ENCODE assay signal across 21 cellular contexts in the genomic region with DNA sequence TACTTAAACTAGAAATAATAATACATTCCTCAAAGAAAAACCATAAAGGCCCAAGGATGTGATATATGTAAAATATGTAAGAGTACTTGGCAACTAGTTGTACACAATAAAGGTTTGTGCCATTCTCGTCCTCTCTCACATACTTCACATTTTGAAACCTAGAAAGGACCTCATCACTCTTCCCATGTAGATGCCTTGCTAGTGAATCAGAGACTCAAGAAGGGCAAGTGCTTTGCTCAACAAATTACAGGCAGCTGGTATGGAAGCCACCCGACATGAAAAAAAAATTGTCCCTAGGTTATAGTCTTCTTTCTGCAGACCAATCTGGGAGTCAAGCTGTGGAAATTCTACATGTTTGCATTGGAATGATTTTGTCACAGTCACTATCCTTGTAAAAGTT. TPM values are rescaled to one million over a fixed set of nuclear protein-coding genes. Genes with fewer than 3 reads are reported as not detected.
A peak's percentile ranks its signal among the peaks of the same experiment; 100 is the strongest.
DNase-seq lines count a peak whose midpoint lies in the region; ATAC-seq and TF ChIP-seq lines count a peak whose summit lies in the region.
"Had no signal": no experiment of that assay in that cellular context is flagged by ENCODE, and none has a peak within 500 bp of the region (broad histone marks: within the 10 kb centered on the region; RNA-seq: fewer than 3 reads in every experiment).

No MANE protein-coding gene starts in this region.

- H3K27me3 ChIP-seq in left ventricle myocardium inferior (ENCODE audit: low read depth) (no peaks in the 10 kb centered on the region), brain microvascular endothelial cell (replicated peaks) (no peaks in the 10 kb centered on the region), vagina (no peaks in the 10 kb centered on the region)
- H3K27me3 ChIP-seq: esophagus muscularis mucosa, SJSA1, spleen, transverse colon had no signal

- TF ChIP-seq CTCF in left ventricle myocardium inferior (IDR thresholded peaks at IDR 0.05; ENCODE audit: borderline replicate concordance) (no peak), brain microvascular endothelial cell (IDR thresholded peaks at IDR 0.05; ENCODE audit: low read depth, low read length, missing control alignments) (no peak), vagina (IDR thresholded peaks at IDR 0.05) (no peak), RWPE1 (conservative IDR thresholded peaks at IDR 0.05; ENCODE audit: low read depth) (no peak)

- H3K27ac ChIP-seq in left ventricle myocardium inferior (replicated peaks) (peak overlapping the region; percentile 67), brain microvascular endothelial cell (no peak overlapping the region), vagina (no peak overlapping the region), RWPE1 (no peak overlapping the region)
- H3K27ac ChIP-seq: 22Rv1, SJSA1, transverse colon had no signal

- no peaks in the 10 kb centered on the region for H3K9me3 ChIP-seq in left ventricle myocardium inferior (replicated peaks)
- H3K9me3 ChIP-seq in vagina = no peaks in the 10 kb centered on the region
- H3K9me3 ChIP-seq: esophagus muscularis mucosa, SJSA1, spleen, transverse colon had no signal

- POLR2A ChIA-PET in RWPE1 (lab: Yijun Ruan, JAX; ENCODE audit: low non-redundant PET) = no interaction called here

- CTCF ChIA-PET in RWPE1 (lab: Yijun Ruan, JAX) = interaction anchor here (1.2 kb wide), 1 partner anchor 55 kb away, joined by 4 read pairs; no protein-coding TSS in a partner anchor

- no peaks in the 10 kb centered on the region for H3K36me3 ChIP-seq in left ventricle myocardium inferior
- no peaks in the 10 kb centered on the region for H3K36me3 ChIP-seq in brain microvascular endothelial cell (replicated peaks)
- no peaks in the 10 kb centered on the region for H3K36me3 ChIP-seq in vagina
- H3K36me3 ChIP-seq: esophagus muscularis mucosa, spleen, transverse colon had no signal

- H3K4me3 ChIP-seq in left ventricle myocardium inferior (no peak overlapping the region), brain microvascular endothelial cell (ENCODE audit: low read depth, low read length) (no peak overlapping the region), vagina (no peak overlapping the region)
- H3K4me3 ChIP-seq: esophagus muscularis mucosa, SJSA1, spleen, transverse colon had no signal

- H3K4me1 ChIP-seq in left ventricle myocardium inferior (peaks cover 70% of the 10 kb centered on the region), vagina (peaks cover 6% of the 10 kb centered on the region)

- intact Hi-C loops in left ventricle myocardium inferior (cut with micrococcal nuclease) = no loop called here
- intact Hi-C loops in Right ventricle myocardium inferior (cut with DNase I) = loop anchor here (2.0 kb wide), 1 partner anchor 31 kb away; the partner anchor contains the start of gene ADRB2
- intact Hi-C loops in vagina (cut with DNase I) = loop anchor here (5.0 kb wide), 1 partner anchor 1274 kb away; no protein-coding TSS in a partner anchor

- DNase-seq in left ventricle myocardium inferior = no peak
- no peak for DNase-seq in Right ventricle myocardium inferior (ENCODE audit: missing footprints)
- DNase-seq in brain microvascular endothelial cell = peak; percentile 54
- DNase-seq in myocyte (ENCODE audit: low read depth) = peak; percentile 44
- DNase-seq in vagina (ENCODE audit: extremely low spot score in 2 of 2) = no peak
- no peak for DNase-seq in RWPE1 (ENCODE audit: low spot score)
- DNase-seq: activated CD4-positive, alpha-beta memory T cell treated with anti-CD3 and anti-CD28 coated beads for 36 hours; activated gamma-delta T cell; effector CD4-positive, alpha-beta T cell; KBM-7; NCI-H1694 treated with DMSO at 0.1 percent for 48 hours; NCI-H446; spleen; stimulated activated CD4-positive, alpha-beta T cell treated with anti-CD3 and anti-CD28 coated beads, Interleukin-4, amount 100 ng/mL, for 24 hours; stimulated activated naive CD8-positive, alpha-beta T cell treated with anti-CD3 and anti-CD28 coated beads, Interleukin-15, amount 100 ng/mL, for 72 hours; transverse colon had no signal

- TF ChIP-seq POLR2A in vagina (IDR thresholded peaks at IDR 0.05) = no peak

- in situ Hi-C loops in brain microvascular endothelial cell (cut with HindIII; ENCODE audit: low pct_ligation_motif_present, low sequenced_read_pairs) = no loop called here

- no peak for ATAC-seq in Right ventricle myocardium inferior
- ATAC-seq in activated CD4-positive, CD25-positive, alpha-beta regulatory T cell treated with anti-CD3 and anti-CD28 coated beads, Interleukin-2, amount 50 U/mL, for 24 hours = no peak
- ATAC-seq in HG03280 (IDR thresholded peaks at IDR 0.05; ENCODE audit: unreplicated experiment) = no peak
- ATAC-seq: stimulated activated naive CD8-positive, alpha-beta T cell treated with anti-CD3 and anti-CD28 coated beads, Interleukin-15, amount 100 ng/mL, for 72 hours had no signal

RNA-seq across cellular contexts. Expression of gene ADRB2, which starts 31.7 kb away (rescaled TPM):
- total RNA-seq in left ventricle myocardium inferior = 5.1 TPM
- total RNA-seq in Right ventricle myocardium inferior = 5.5 TPM
- total RNA-seq in myocyte = 5.1 and 7.8 TPM in 2 replicates
- 1.7 TPM for polyA plus RNA-seq in myocyte (2012)
- total RNA-seq in vagina = 43.2 TPM

Comparison
In these comparisons a context has a peak if more than half of its experiments do, and no peak if none do; other contexts are left out.
1. DNase-seq: peak in brain microvascular endothelial cell (single experiment) and myocyte (single experiment); none in left ventricle myocardium inferior (single experiment), Right ventricle myocardium inferior (single experiment), vagina (0 of 2) and RWPE1 (single experiment).